Comparison of ENCODE assay signal across 11 cellular contexts in the genomic region with DNA sequence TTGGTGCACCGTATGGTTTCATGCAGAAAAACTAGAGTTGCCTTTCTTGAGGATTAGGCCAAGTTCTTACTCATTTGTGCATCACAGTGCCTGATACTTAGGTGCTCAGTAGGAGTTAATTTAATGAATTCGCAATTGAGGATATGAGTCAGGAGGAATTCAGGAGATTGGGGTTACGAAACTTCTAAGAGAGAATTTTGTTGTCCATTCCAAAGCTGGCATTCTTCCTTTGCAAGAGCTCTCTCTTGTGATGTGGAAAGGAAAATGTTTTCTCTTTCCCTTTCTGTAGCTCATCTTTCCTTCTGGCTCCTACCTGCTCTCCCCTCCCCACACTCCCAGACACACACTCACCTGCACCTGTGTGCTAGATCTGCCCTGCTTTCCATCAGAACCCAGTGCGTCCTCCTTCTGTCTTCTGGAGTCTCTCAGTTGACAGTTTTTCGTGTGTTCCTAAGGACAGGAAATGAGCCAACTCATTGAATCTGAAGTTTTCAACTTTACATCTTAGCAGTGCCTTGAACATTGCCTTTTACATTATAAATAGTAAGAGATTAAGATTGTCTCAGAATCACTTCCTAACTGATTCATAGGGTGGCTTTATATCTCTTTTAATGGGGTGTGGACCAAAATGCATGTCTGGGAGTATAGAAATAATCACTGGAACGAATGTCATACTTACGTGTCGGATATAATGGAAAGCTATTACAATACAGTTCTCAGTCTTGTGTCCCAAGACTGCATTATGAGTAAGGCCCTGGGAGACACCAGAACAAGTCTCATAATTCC. TPM values are rescaled to one million over a fixed set of nuclear protein-coding genes. Genes with fewer than 3 reads are reported as not detected.
DNase-seq lines count a peak whose midpoint lies in the region; ATAC-seq and TF ChIP-seq lines count a peak whose summit lies in the region.
"Had no signal": no experiment of that assay in that cellular context is flagged by ENCODE, and none has a peak within 500 bp of the region (broad histone marks: within the 10 kb centered on the region; RNA-seq: fewer than 3 reads in every experiment).

No MANE protein-coding gene starts in this region.

- H3K27ac ChIP-seq in HCT116 (ENCODE audit: low read depth, low read length) = no peak overlapping the region
- H3K27ac ChIP-seq in smooth muscle cell (ENCODE audit: low read depth) = peak overlapping the region; percentile 68

- H3K4me1 Mint-ChIP-seq in type B pancreatic cell (ENCODE audit: unreplicated experiment) = no peaks in the 10 kb centered on the region

- RAD21 ChIA-PET in HCT116 (lab: Charles Lee; ENCODE audit: low non-redundant PET in 1 of 2, low total read pairs in 2 of 2, uncharacterized antibody in 2 of 2, unreplicated experiment in 2 of 2) = no interaction called here

- H3K79me2 ChIP-seq in HCT116 (ENCODE audit: insufficient read depth, low read length) = no peaks in the 10 kb centered on the region
- no peaks in the 10 kb centered on the region for H3K79me2 ChIP-seq in smooth muscle cell (ENCODE audit: low read depth)

- H4K20me1 ChIP-seq in HCT116 (ENCODE audit: insufficient read depth) (no peaks in the 10 kb centered on the region), smooth muscle cell (ENCODE audit: low read depth) (no peaks in the 10 kb centered on the region)

- WGBS in smooth muscle cell (ENCODE audit: low lambda C conversion rate) = 66% methylated on average over 8 of the region's 8 CpGs

- H3K4me3 Mint-ChIP-seq in type B pancreatic cell = no peak overlapping the region
- H3K4me3 Mint-ChIP-seq: activated T-helper 1 cell treated with anti-CD3 and anti-CD28 coated beads, Interleukin-12 subunit alpha, Interleukin-12 subunit beta, Interleukin-2, Interleukin-4 antibody, amounts not matched to agents 30 ng/mL and 10 ng/mL and 1 ng/mL, durations not matched to agents 14 hours and 24 hours and 36 hours had no signal

- H3F3A ChIP-seq in smooth muscle cell (ENCODE audit: low read depth) = no peaks in the 10 kb centered on the region

- no peak for TF ChIP-seq POLR2A in HCT116 (IDR thresholded peaks at IDR 0.05; ENCODE audit: borderline replicate concordance, extremely low read depth, insufficient read depth, insufficient read length)

- H3K4me2 ChIP-seq in HCT116 (ENCODE audit: low read length) (0 out of 2 replicates have a peak overlapping the region, but pooled peaks have one; percentile 4), smooth muscle cell (peak overlapping the region; percentile 24)

- ATAC-seq in HCT116 = peak; percentile 30; the same call in 1 of the 2 replicates
- ATAC-seq in HG02870 (IDR thresholded peaks at IDR 0.05; ENCODE audit: unreplicated experiment) = no peak
- ATAC-seq: K562 had no signal

- H3K9ac ChIP-seq in HCT116 (ENCODE audit: low read length) = no peak overlapping the region
- H3K9ac ChIP-seq in smooth muscle cell (ENCODE audit: low read depth) = no peak overlapping the region

- intact Hi-C loops in HCT116 (cut with micrococcal nuclease) = no loop called here

- no peak overlapping the region for H3K27ac Mint-ChIP-seq in type B pancreatic cell
- H3K27ac Mint-ChIP-seq: activated T-helper 1 cell treated with anti-CD3 and anti-CD28 coated beads, Interleukin-12 subunit alpha, Interleukin-12 subunit beta, Interleukin-2, Interleukin-4 antibody, amounts not matched to agents 30 ng/mL and 10 ng/mL and 1 ng/mL, durations not matched to agents 14 hours and 24 hours and 36 hours had no signal

- H3K4me1 ChIP-seq in HCT116 (ENCODE audit: control insufficient read depth in 1 of 2, insufficient read depth in 2 of 2, low read length in 2 of 2) (peaks cover 0 to 11% of the 10 kb centered on the region in 2 experiments; a peak in 1 of 4 replicates), smooth muscle cell (ENCODE audit: low read depth) (no peaks in the 10 kb centered on the region)

- BruUV-seq in HCT116 (replicated peaks; lab: Mats Ljungman, UMichigan) = no TSS peak

- H3K27me3 ChIP-seq in HCT116 (ENCODE audit: insufficient read depth, low read length) (no peaks in the 10 kb centered on the region), smooth muscle cell (ENCODE audit: low read depth) (no peaks in the 10 kb centered on the region)

- no peaks in the 10 kb centered on the region for H3K9me2 ChIP-seq in HCT116 (ENCODE audit: insufficient read depth)

- peaks cover 5 to 12% of the 10 kb centered on the region in 2 experiments; a peak in 2 of 4 replicates for H3K36me3 ChIP-seq in HCT116 (ENCODE audit: control insufficient read depth in 1 of 2, insufficient read depth in 2 of 2, low read length in 2 of 2)
- H3K36me3 ChIP-seq in smooth muscle cell (ENCODE audit: low read depth) = peaks cover 18% of the 10 kb centered on the region

- no peaks in the 10 kb centered on the region for H3K9me3 Mint-ChIP-seq in type B pancreatic cell
- H3K9me3 Mint-ChIP-seq: activated T-helper 1 cell treated with anti-CD3 and anti-CD28 coated beads, Interleukin-12 subunit alpha, Interleukin-12 subunit beta, Interleukin-2, Interleukin-4 antibody, amounts not matched to agents 30 ng/mL and 10 ng/mL and 1 ng/mL, durations not matched to agents 14 hours and 24 hours and 36 hours had no signal

- H3K9me3 ChIP-seq in HCT116 (ENCODE audit: control insufficient read depth in 1 of 2, insufficient read depth in 1 of 2, low read depth in 1 of 2, low read length in 2 of 2) = no peaks in the 10 kb centered on the region
- no peaks in the 10 kb centered on the region for H3K9me3 ChIP-seq in smooth muscle cell (replicated peaks; ENCODE audit: low read depth)

- TF ChIP-seq CTCF in HCT116 (IDR thresholded peaks at IDR 0.05 in 2 of 3, conservative IDR thresholded peaks at IDR 0.05 in 1 of 3; ENCODE audit: borderline replicate concordance in 1 of 3, insufficient read depth in 1 of 3, low read depth in 2 of 3, low read length in 2 of 3) = no peak
- no peak for TF ChIP-seq CTCF in fibroblast of the aortic adventitia (IDR thresholded peaks at IDR 0.05; ENCODE audit: insufficient read depth, low read length)
- no peak for TF ChIP-seq CTCF in smooth muscle cell (IDR thresholded peaks at IDR 0.05; ENCODE audit: borderline replicate concordance, insufficient read depth, poor library complexity, severe bottlenecking)
- no peak for TF ChIP-seq CTCF in type B pancreatic cell (conservative IDR thresholded peaks at IDR 0.05)

- H3K27me3 Mint-ChIP-seq in type B pancreatic cell = no peaks in the 10 kb centered on the region

- H3K36me3 Mint-ChIP-seq in type B pancreatic cell = peaks cover 23% of the 10 kb centered on the region

- POLR2A ChIA-PET in HCT116 (lab: Charles Lee) = no interaction called here

- CTCF ChIA-PET in HCT116 (lab: Charles Lee) = no interaction called here

- no peak for TF ChIP-seq RAD21 in HCT116 (IDR thresholded peaks at IDR 0.05; ENCODE audit: low read depth)

- H3K4me3 ChIP-seq in HCT116 (replicated peaks in 1 of 2; ENCODE audit: low read depth in 1 of 2, low read length in 2 of 2) (no peak overlapping the region), fibroblast of the aortic adventitia (ENCODE audit: low read depth, low read length) (peak overlapping the region; percentile 71), smooth muscle cell (no peak overlapping the region)
- H3K4me3 ChIP-seq: K562 had no signal

- H2AFZ ChIP-seq in HCT116 (ENCODE audit: low read depth, low read length, poor library complexity, severe bottlenecking) (no peak overlapping the region), smooth muscle cell (ENCODE audit: low read depth) (no peak overlapping the region)

- no peak for DNase-seq in HCT116 (ENCODE audit: low read depth, low spot score)
- DNase-seq in SW 1271 (lab: John Stamatoyannopoulos, UW) = peak; percentile 27 to 75
- peak; percentile 97 for DNase-seq in fibroblast of the aortic adventitia (ENCODE audit: low read depth)
- DNase-seq in smooth muscle cell (lab: John Stamatoyannopoulos, UW; ENCODE audit: unreplicated experiment) = no peak
- DNase-seq in NCI-H1694 treated with DMSO at 0.1 percent for 48 hours (lab: John Stamatoyannopoulos, UW) = no peak
- no peak for DNase-seq in type B pancreatic cell (ENCODE audit: extremely low spot score, unreplicated experiment)
- DNase-seq: effector memory CD4-positive, alpha-beta T cell; stimulated activated CD8-positive, alpha-beta memory T cell treated with anti-CD3 and anti-CD28 coated beads, Interleukin-4, amount 100 ng/mL, for 48 hours had no signal

TF ChIP-seq in HCT116, 20 proteins besides CTCF, POLR2A, EP300 and RAD21:
- TF ChIP-seq CEBPB (IDR thresholded peaks at IDR 0.05; ENCODE audit: low read depth) = peak; percentile 26; the same call in 1 of the 2 replicates
- TF ChIP-seq ZNF274 (IDR thresholded peaks at IDR 0.05; ENCODE audit: low read depth, low read length) = no peak

RNA-seq across cellular contexts. Expression of a gene that starts 19.7 kb away (rescaled TPM):
- 25.6 TPM for total RNA-seq in HCT116 (2021; ENCODE audit: unreplicated experiment)
- polyA plus RNA-seq in HCT116 (2012) = 10.7 and 14.1 TPM in 2 replicates
- total RNA-seq in fibroblast of the aortic adventitia (ENCODE audit: low replicate concordance) = 54.4 and 98.0 TPM in 2 replicates
- 65.2 and 67.6 TPM in 2 replicates for total RNA-seq in smooth muscle cell
- polyA plus RNA-seq in smooth muscle cell = 29.9 and 30.1 TPM in 2 replicates
- 44.1 and 51.6 TPM in 2 replicates for total RNA-seq in type B pancreatic cell (ENCODE audit: low replicate concordance)

RNA-seq across cellular contexts. Expression of a gene that starts 27.2 kb away (rescaled TPM):
- total RNA-seq in HCT116 (2021; ENCODE audit: unreplicated experiment) (11.3 TPM), fibroblast of the aortic adventitia (ENCODE audit: low replicate concordance) (31.5 and 44.2 TPM in 2 replicates), smooth muscle cell (7.7 and 19.6 TPM in 2 replicates), type B pancreatic cell (ENCODE audit: low replicate concordance) (17.1 and 30.0 TPM in 2 replicates)
- polyA plus RNA-seq in HCT116 (2012) = 1.8 and 3.1 TPM in 2 replicates
- polyA plus RNA-seq in smooth muscle cell = 7.8 and 9.1 TPM in 2 replicates

RNA-seq across cellular contexts. Expression of a gene that starts 27.3 kb away (rescaled TPM):
- 4.8 TPM for total RNA-seq in HCT116 (2021; ENCODE audit: unreplicated experiment)
- polyA plus RNA-seq in HCT116 (2012) = 1.2 and 2.2 TPM in 2 replicates
- 9.6 and 17.8 TPM in 2 replicates for total RNA-seq in fibroblast of the aortic adventitia (ENCODE audit: low replicate concordance)
- 34.5 and 49.3 TPM in 2 replicates for total RNA-seq in smooth muscle cell
- polyA plus RNA-seq in smooth muscle cell = 27.9 and 41.7 TPM in 2 replicates
- total RNA-seq in type B pancreatic cell (ENCODE audit: low replicate concordance) = 8.1 and 28.5 TPM in 2 replicates

RNA-seq across cellular contexts. Expression of a gene that starts 52.5 kb away (rescaled TPM):
- total RNA-seq in HCT116 (2021; ENCODE audit: unreplicated experiment) (22.3 TPM), fibroblast of the aortic adventitia (ENCODE audit: low replicate concordance) (12.8 and 42.2 TPM in 2 replicates), smooth muscle cell (14.0 and 15.3 TPM in 2 replicates), type B pancreatic cell (ENCODE audit: low replicate concordance) (10.9 and 14.5 TPM in 2 replicates)
- polyA plus RNA-seq in HCT116 (2012) = 4.2 and 9.6 TPM in 2 replicates
- polyA plus RNA-seq in smooth muscle cell = 17.2 and 17.4 TPM in 2 replicates

Comparison
In these comparisons a context has a peak if more than half of its experiments do, and no peak if none do; other contexts are left out.
1. DNase-seq: peak in SW 1271 (2 of 2) and fibroblast of the aortic adventitia (single experiment); none in HCT116 (single experiment), smooth muscle cell (single experiment), NCI-H1694 treated with DMSO at 0.1 percent for 48 hours (single experiment) and type B pancreatic cell (single experiment).